Comparison of ENCODE assay signal across 10 cellular contexts in genomic region chr5:67181648-67182218, GRCh38. TPM values are rescaled to one million over a fixed set of nuclear protein-coding genes. Genes with fewer than 3 reads are reported as not detected.
DNase-seq lines count a peak whose midpoint lies in the region; ATAC-seq and TF ChIP-seq lines count a peak whose summit lies in the region.
"Had no signal": no experiment of that assay in that cellular context is flagged by ENCODE, and none has a peak within 500 bp of the region (broad histone marks: within the 10 kb centered on the region; RNA-seq: fewer than 3 reads in every experiment).

No MANE protein-coding gene starts in this region.

- H3K27me3 Mint-ChIP-seq in CD4-positive, alpha-beta memory T cell = no peaks in the 10 kb centered on the region
- no peaks in the 10 kb centered on the region for H3K27me3 Mint-ChIP-seq in dendritic cell treated with granulocyte-macrophage colony-stimulating factor and Interleukin-4, amounts not matched to agents 40 ng/mL and 50 ng/mL, for 4 days
- H3K27me3 Mint-ChIP-seq in neural progenitor cell (ENCODE audit: insufficient read depth, low read depth) = peaks cover 2% of the 10 kb centered on the region

- POLR2A ChIA-PET in CD4-positive, alpha-beta memory T cell (lab: Charles Lee; ENCODE audit: partially characterized antibody) = interaction anchor here (0.8 to 11.2 kb wide), 4 partner anchors 8 to 23 kb away, joined by 4 to 109 read pairs (median 4); no protein-coding TSS in a partner anchor

- ATAC-seq in HG02678 (IDR thresholded peaks at IDR 0.05; ENCODE audit: unreplicated experiment) = no peak
- no peak for ATAC-seq in GM19395 (IDR thresholded peaks at IDR 0.05; ENCODE audit: unreplicated experiment)

- no peaks in the 10 kb centered on the region for H3K36me3 ChIP-seq in CD4-positive, alpha-beta memory T cell (ENCODE audit: insufficient read depth, low read length)
- H3K36me3 ChIP-seq in neural progenitor cell = no peaks in the 10 kb centered on the region

- TF ChIP-seq CTCF in neural progenitor cell (IDR thresholded peaks at IDR 0.05) = no peak

- H3K9ac ChIP-seq in neural progenitor cell = no peak overlapping the region

- H3K27ac ChIP-seq in CD4-positive, alpha-beta memory T cell (ENCODE audit: low read depth, low read length) = peak overlapping the region; percentile 16
- peak overlapping the region; percentile 74 for H3K27ac ChIP-seq in neural progenitor cell

- H3F3A ChIP-seq in neural progenitor cell (ENCODE audit: low read depth) = peaks cover 12% of the 10 kb centered on the region

- intact Hi-C loops in CD4-positive, alpha-beta memory T cell (cut with micrococcal nuclease) = loop anchor here (2.0 kb wide), 1 partner anchor 13 kb away; no protein-coding TSS in a partner anchor
- intact Hi-C loops in dendritic cell treated with granulocyte-macrophage colony-stimulating factor and Interleukin-4, amounts not matched to agents 40 ng/mL and 50 ng/mL, for 4 days (cut with micrococcal nuclease) = loop anchor here (2.0 kb wide), 1 partner anchor 15 kb away; no protein-coding TSS in a partner anchor

- H4K20me1 ChIP-seq in neural progenitor cell (ENCODE audit: low read depth) = no peaks in the 10 kb centered on the region

- peaks cover 29% of the 10 kb centered on the region for H3K4me1 ChIP-seq in CD4-positive, alpha-beta memory T cell (ENCODE audit: insufficient read depth, low read length)
- H3K4me1 ChIP-seq in neural progenitor cell = peaks cover 16% of the 10 kb centered on the region

- peaks cover 33 to 59% (median 47%) of the 10 kb centered on the region in 4 donors for H3K4me1 Mint-ChIP-seq in CD4-positive, alpha-beta memory T cell
- peaks cover 74% of the 10 kb centered on the region for H3K4me1 Mint-ChIP-seq in dendritic cell treated with granulocyte-macrophage colony-stimulating factor and Interleukin-4, amounts not matched to agents 40 ng/mL and 50 ng/mL, for 4 days (ENCODE audit: low read depth)
- peaks cover 27% of the 10 kb centered on the region for H3K4me1 Mint-ChIP-seq in neural progenitor cell

- CTCF ChIA-PET in CD4-positive, alpha-beta memory T cell (lab: Charles Lee; ENCODE audit: partially characterized antibody) = interaction anchor here (1.7 to 4.5 kb wide), 3 partner anchors 14 to 27 kb away, joined by 4 to 27 read pairs (median 10); no protein-coding TSS in a partner anchor

- H3K27ac Mint-ChIP-seq in CD4-positive, alpha-beta memory T cell = peak overlapping the region in 6 of 7 donors; percentile 68 to 94 (median 88)
- peak overlapping the region; percentile 95 for H3K27ac Mint-ChIP-seq in dendritic cell treated with granulocyte-macrophage colony-stimulating factor and Interleukin-4, amounts not matched to agents 40 ng/mL and 50 ng/mL, for 4 days
- peak overlapping the region; percentile 86 for H3K27ac Mint-ChIP-seq in neural progenitor cell

- peaks cover 0 to 17% (median 12%) of the 10 kb centered on the region in 8 donors for H3K9me3 Mint-ChIP-seq in CD4-positive, alpha-beta memory T cell
- H3K9me3 Mint-ChIP-seq in dendritic cell treated with granulocyte-macrophage colony-stimulating factor and Interleukin-4, amounts not matched to agents 40 ng/mL and 50 ng/mL, for 4 days = peaks cover 23% of the 10 kb centered on the region
- peaks cover 7% of the 10 kb centered on the region for H3K9me3 Mint-ChIP-seq in neural progenitor cell

- no peaks in the 10 kb centered on the region for H3K79me2 ChIP-seq in neural progenitor cell (ENCODE audit: low read depth)

- peak overlapping the region in 7 of 8 donors; percentile 4 to 82 (median 54) for H3K4me3 Mint-ChIP-seq in CD4-positive, alpha-beta memory T cell
- peak overlapping the region; percentile 53 for H3K4me3 Mint-ChIP-seq in dendritic cell treated with granulocyte-macrophage colony-stimulating factor and Interleukin-4, amounts not matched to agents 40 ng/mL and 50 ng/mL, for 4 days
- H3K4me3 Mint-ChIP-seq in neural progenitor cell = no peak overlapping the region

- H3K4me2 ChIP-seq in neural progenitor cell = peak overlapping the region; percentile 49

- H3K27me3 ChIP-seq in CD4-positive, alpha-beta memory T cell (ENCODE audit: insufficient read depth, low read length) = no peaks in the 10 kb centered on the region
- H3K27me3 ChIP-seq in neural progenitor cell = no peaks in the 10 kb centered on the region

- peaks cover 4 to 9% of the 10 kb centered on the region in 2 donors for H3K9me3 ChIP-seq in CD4-positive, alpha-beta memory T cell (ENCODE audit: control insufficient read depth in 1 of 2, low read length in 2 of 2)
- H3K9me3 ChIP-seq in neural progenitor cell (ENCODE audit: low read depth) = no peaks in the 10 kb centered on the region

- no peak overlapping the region for H3K4me3 ChIP-seq in CD4-positive, alpha-beta memory T cell (ENCODE audit: low read length in 2 of 2)
- no peak overlapping the region for H3K4me3 ChIP-seq in neural progenitor cell

- H3K36me3 Mint-ChIP-seq in CD4-positive, alpha-beta memory T cell = peaks cover 9 to 16% of the 10 kb centered on the region in 2 donors
- H3K36me3 Mint-ChIP-seq in dendritic cell treated with granulocyte-macrophage colony-stimulating factor and Interleukin-4, amounts not matched to agents 40 ng/mL and 50 ng/mL, for 4 days (ENCODE audit: low read depth) = peaks cover 94% of the 10 kb centered on the region
- peaks cover 2% of the 10 kb centered on the region for H3K36me3 Mint-ChIP-seq in neural progenitor cell

- DNase-seq in CD4-positive, alpha-beta memory T cell = no peak
- DNase-seq in NOMO-1 treated with dmso at 0.1 percent for 144 hours (lab: John Stamatoyannopoulos, UW; ENCODE audit: unreplicated experiment) (peak; percentile 78), neural progenitor cell (ENCODE audit: low spot score) (peak; percentile 16), iPS-NIHi11 (ENCODE audit: low spot score) (no peak)
- DNase-seq in activated CD4-positive, alpha-beta T cell treated with anti-CD3 and anti-CD28 coated beads, Interleukin-2, amount 50 U/mL, for 48 hours = no peak
- DNase-seq: DMS79 treated with DMSO at 0.1 percent for 48 hours, NCI-H2227 treated with DMSO at 0.1 percent for 48 hours had no signal

- H2AFZ ChIP-seq in neural progenitor cell (replicated peaks) = peak overlapping the region; percentile 69

RNA-seq across cellular contexts. Expression of gene CD180, which starts 14.9 kb away (rescaled TPM):
- total RNA-seq in CD4-positive, alpha-beta memory T cell = under 1 TPM; 0.50 to 0.52 TPM
- under 1 TPM in 1 of 2 donors, not detected in 1; 0.25 TPM for polyA plus RNA-seq in CD4-positive, alpha-beta memory T cell
- total RNA-seq in neural progenitor cell (ENCODE audit: low replicate concordance) = not detected in 2 replicates

Comparison
In these comparisons a context has a peak if more than half of its experiments do, and no peak if none do; other contexts are left out.
1. DNase-seq: peak in NOMO-1 treated with dmso at 0.1 percent for 144 hours (single experiment) and neural progenitor cell (single experiment); none in CD4-positive, alpha-beta memory T cell (0 of 5), iPS-NIHi11 (single experiment) and activated CD4-positive, alpha-beta T cell treated with anti-CD3 and anti-CD28 coated beads, Interleukin-2, amount 50 U/mL, for 48 hours (0 of 2).
2. Peak in every context shown above with its lines, with median percentiles within 50 percentile points of each other: H3K27ac Mint-ChIP-seq.